15 cellular contexts compared by ENCODE assay signal in the genomic region with DNA sequence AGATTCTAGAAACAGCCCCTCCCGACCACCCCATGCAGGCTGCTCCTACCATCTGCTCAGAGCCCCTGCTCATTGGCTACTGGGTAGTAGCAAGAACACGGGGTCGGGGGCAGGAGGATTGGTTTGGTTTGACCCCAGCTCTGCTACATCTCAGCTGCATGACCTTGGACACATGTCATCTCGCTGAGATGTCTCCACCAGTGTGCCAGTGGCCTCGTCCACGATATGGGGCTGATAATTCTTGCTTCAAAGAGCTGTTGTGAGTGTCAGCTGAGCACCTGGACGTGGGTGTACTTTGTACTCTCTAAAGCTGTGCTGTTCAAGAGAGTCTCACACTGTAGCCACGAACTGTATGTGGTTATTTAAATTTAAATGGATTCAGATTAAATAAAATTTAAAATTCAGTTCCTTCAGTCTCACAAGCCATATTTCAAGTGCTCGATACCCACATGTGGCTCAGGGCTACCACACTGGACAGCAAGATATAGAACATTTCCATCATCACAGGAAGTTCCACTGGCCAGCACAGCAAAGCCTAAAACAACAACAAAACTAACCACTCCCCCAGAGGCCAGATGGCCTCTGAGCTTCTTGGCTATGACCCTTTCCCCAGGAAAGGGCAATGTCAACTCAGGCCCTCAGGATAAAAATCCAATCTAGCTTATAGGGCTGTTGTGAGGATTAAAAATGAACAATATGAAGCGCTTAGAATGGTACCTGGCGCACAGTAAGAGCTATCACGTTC. TPM values are rescaled to one million over a fixed set of nuclear protein-coding genes. Genes with fewer than 3 reads are reported as not detected.
DNase-seq lines count a peak whose midpoint lies in the region; ATAC-seq and TF ChIP-seq lines count a peak whose summit lies in the region.
"Had no signal": no experiment of that assay in that cellular context is flagged by ENCODE, and none has a peak within 500 bp of the region (broad histone marks: within the 10 kb centered on the region; RNA-seq: fewer than 3 reads in every experiment).

No MANE protein-coding gene starts in this region.

- no peaks in the 10 kb centered on the region for H3K9me3 ChIP-seq in uterus

- DNase-seq in DMS53 (lab: John Stamatoyannopoulos, UW), result peak; percentile 7
- no peak for DNase-seq in DMS53 treated with DMSO at 0.1 percent for 48 hours (lab: John Stamatoyannopoulos, UW; ENCODE audit: unreplicated experiment)
- peak; percentile 79 for DNase-seq in fibroblast of mammary gland (ENCODE audit: low read depth)
- no peak for DNase-seq in naive B cell
- DNase-seq in uterus, result no peak
- DNase-seq in inferior parietal cortex (ENCODE audit: extremely low spot score), result no peak
- DNase-seq in activated gamma-delta T cell (lab: John Stamatoyannopoulos, UW), result no peak
- DNase-seq: GF-D8; mesendoderm; NCI-H1694; stimulated activated naive CD8-positive, alpha-beta T cell treated with anti-CD3 and anti-CD28 coated beads, Interleukin-15, amount 100 ng/mL, for 72 hours had no signal

- TF ChIP-seq POLR2A in uterus (IDR thresholded peaks at IDR 0.05), result no peak

- intact Hi-C loops in uterus (cut with DNase I; ENCODE audit: low total_unique reads), result no loop called here

- H3K27ac Mint-ChIP-seq in naive B cell, result peak overlapping the region; percentile 4 to 92 (median 84)
- H3K27ac Mint-ChIP-seq: activated naive CD4-positive, alpha-beta T cell treated with anti-CD3 and anti-CD28 coated beads, Interleukin-2, amount 50 U/mL, for 24 hours had no signal

- TF ChIP-seq CTCF in fibroblast of mammary gland (conservative IDR thresholded peaks at IDR 0.05; ENCODE audit: control insufficient read depth, insufficient read depth, low read depth, low read length) (no peak), uterus (IDR thresholded peaks at IDR 0.05) (no peak)

- H3K4me3 ChIP-seq in fibroblast of mammary gland (ENCODE audit: control insufficient read depth, low read depth, low read length) (no peak overlapping the region), uterus (no peak overlapping the region)

- H3K4me1 Mint-ChIP-seq in naive B cell, result peaks cover 21 to 37% (median 28%) of the 10 kb centered on the region in 3 donors
- H3K4me1 Mint-ChIP-seq: activated naive CD4-positive, alpha-beta T cell treated with anti-CD3 and anti-CD28 coated beads, Interleukin-2, amount 50 U/mL, for 24 hours; stimulated activated naive CD8-positive, alpha-beta T cell treated with anti-CD3 and anti-CD28 coated beads, Interleukin-15, amount 100 ng/mL, for 72 hours had no signal

- ATAC-seq in naive B cell (ENCODE audit: low read depth in 2 of 2) (peak; percentile 29 to 49), HG03469 (IDR thresholded peaks at IDR 0.05; ENCODE audit: unreplicated experiment) (no peak)
- ATAC-seq: Panc1; stimulated activated naive CD8-positive, alpha-beta T cell treated with anti-CD3 and anti-CD28 coated beads, Interleukin-15, amount 100 ng/mL, for 72 hours had no signal

- no peaks in the 10 kb centered on the region for H3K36me3 Mint-ChIP-seq in naive B cell
- H3K36me3 Mint-ChIP-seq: activated naive CD4-positive, alpha-beta T cell treated with anti-CD3 and anti-CD28 coated beads, Interleukin-2, amount 50 U/mL, for 24 hours had no signal

- peak overlapping the region; percentile 89 to 92 for H3K27ac ChIP-seq in uterus
- H3K27ac ChIP-seq: 22Rv1 had no signal

- H3K27me3 Mint-ChIP-seq in naive B cell, result peaks cover 0 to 9% (median 0%) of the 10 kb centered on the region in 3 donors
- H3K27me3 Mint-ChIP-seq: activated naive CD4-positive, alpha-beta T cell treated with anti-CD3 and anti-CD28 coated beads, Interleukin-2, amount 50 U/mL, for 24 hours; stimulated activated naive CD8-positive, alpha-beta T cell treated with anti-CD3 and anti-CD28 coated beads, Interleukin-15, amount 100 ng/mL, for 72 hours had no signal

- peak overlapping the region in 6 of 8 donors; percentile 53 to 80 (median 65) for H3K4me3 Mint-ChIP-seq in naive B cell
- H3K4me3 Mint-ChIP-seq: activated naive CD4-positive, alpha-beta T cell treated with anti-CD3 and anti-CD28 coated beads, Interleukin-2, amount 50 U/mL, for 24 hours; stimulated activated naive CD8-positive, alpha-beta T cell treated with anti-CD3 and anti-CD28 coated beads, Interleukin-15, amount 100 ng/mL, for 72 hours had no signal

- H3K27me3 ChIP-seq in uterus, result no peaks in the 10 kb centered on the region

- H3K9me3 Mint-ChIP-seq in naive B cell, result no peaks in the 10 kb centered on the region
- H3K9me3 Mint-ChIP-seq: activated naive CD4-positive, alpha-beta T cell treated with anti-CD3 and anti-CD28 coated beads, Interleukin-2, amount 50 U/mL, for 24 hours; stimulated activated naive CD8-positive, alpha-beta T cell treated with anti-CD3 and anti-CD28 coated beads, Interleukin-15, amount 100 ng/mL, for 72 hours had no signal

- H3K36me3 ChIP-seq in uterus, result no peaks in the 10 kb centered on the region

- peaks cover 28 to 36% of the 10 kb centered on the region in 2 donors for H3K4me1 ChIP-seq in uterus

RNA-seq across cellular contexts. Expression of a gene that starts 18.6 kb away (rescaled TPM):
- polyA plus RNA-seq in naive B cell (ENCODE audit: low read depth in 6 of 6), result under 1 TPM; 0.09 to 0.86 (median 0.17) TPM
- 10 to 100 TPM; 18.8 to 70.6 (median 35.1) TPM for total RNA-seq in uterus

Comparison
In these comparisons a context has a peak if more than half of its experiments do, and no peak if none do; other contexts are left out.
1. DNase-seq: peak in DMS53 (single experiment) and fibroblast of mammary gland (single experiment); none in DMS53 treated with DMSO at 0.1 percent for 48 hours (single experiment), naive B cell (single experiment), uterus (0 of 2), inferior parietal cortex (single experiment) and activated gamma-delta T cell (single experiment).